ENCODE assay signal across 1 cellular context in the genomic region with DNA sequence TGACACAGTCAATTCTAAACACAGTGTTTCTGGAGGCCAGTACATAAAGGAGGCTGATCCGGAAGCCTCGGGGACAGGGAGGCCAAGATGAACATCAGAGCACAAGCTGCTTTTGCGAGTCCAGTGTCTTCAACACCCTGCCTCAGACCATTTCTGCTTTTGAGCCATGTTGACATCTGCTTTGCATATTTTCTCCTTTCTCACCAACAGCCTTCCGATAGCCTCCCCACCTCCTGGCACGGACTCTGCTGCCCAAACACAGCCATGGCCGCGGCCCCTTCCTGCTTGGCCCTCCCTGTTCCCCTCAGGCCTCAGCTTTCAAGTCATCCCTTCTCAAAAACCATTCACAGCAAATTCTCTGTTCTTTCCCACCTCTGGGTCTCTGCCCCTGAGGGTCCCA.
TF ChIP-seq lines count a peak whose summit lies in the region.

No MANE protein-coding gene starts in this region.

TF ChIP-seq in IMR-90, 13 proteins besides CTCF, POLR2A, EP300 and RAD21:
- TF ChIP-seq, protein P1, sequence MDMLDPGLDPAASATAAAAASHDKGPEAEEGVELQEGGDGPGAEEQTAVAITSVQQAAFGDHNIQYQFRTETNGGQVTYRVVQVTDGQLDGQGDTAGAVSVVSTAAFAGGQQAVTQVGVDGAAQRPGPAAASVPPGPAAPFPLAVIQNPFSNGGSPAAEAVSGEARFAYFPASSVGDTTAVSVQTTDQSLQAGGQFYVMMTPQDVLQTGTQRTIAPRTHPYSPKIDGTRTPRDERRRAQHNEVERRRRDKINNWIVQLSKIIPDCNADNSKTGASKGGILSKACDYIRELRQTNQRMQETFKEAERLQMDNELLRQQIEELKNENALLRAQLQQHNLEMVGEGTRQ (IDR thresholded peaks at IDR 0.05; ENCODE audit: low read depth, low read length) = no peak
- TF ChIP-seq SMC3 (IDR thresholded peaks at IDR 0.05; ENCODE audit: low read depth, low read length) (no peak), MXI1 (IDR thresholded peaks at IDR 0.05; ENCODE audit: borderline replicate concordance, low read depth, low read length) (no peak), MAFK (IDR thresholded peaks at IDR 0.05; ENCODE audit: low read depth, low read length) (no peak), BHLHE40 (IDR thresholded peaks at IDR 0.05; ENCODE audit: low read depth, low read length) (no peak), NFE2L2 (IDR thresholded peaks at IDR 0.05; ENCODE audit: low read depth, low read length) (no peak), FOS (IDR thresholded peaks at IDR 0.05; ENCODE audit: low read depth, low read length) (no peak), CEBPB (IDR thresholded peaks at IDR 0.05; ENCODE audit: low read depth, low read length) (no peak), CHD1 (IDR thresholded peaks at IDR 0.05; ENCODE audit: low read depth, low read length) (no peak), MAZ (IDR thresholded peaks at IDR 0.05; ENCODE audit: borderline replicate concordance, low read depth, low read length) (no peak), RFX5 (IDR thresholded peaks at IDR 0.05; ENCODE audit: low read depth, low read length) (no peak), RCOR1 (IDR thresholded peaks at IDR 0.05; ENCODE audit: insufficient replicate concordance, low read length) (no peak)
- TF ChIP-seq, protein P2, sequence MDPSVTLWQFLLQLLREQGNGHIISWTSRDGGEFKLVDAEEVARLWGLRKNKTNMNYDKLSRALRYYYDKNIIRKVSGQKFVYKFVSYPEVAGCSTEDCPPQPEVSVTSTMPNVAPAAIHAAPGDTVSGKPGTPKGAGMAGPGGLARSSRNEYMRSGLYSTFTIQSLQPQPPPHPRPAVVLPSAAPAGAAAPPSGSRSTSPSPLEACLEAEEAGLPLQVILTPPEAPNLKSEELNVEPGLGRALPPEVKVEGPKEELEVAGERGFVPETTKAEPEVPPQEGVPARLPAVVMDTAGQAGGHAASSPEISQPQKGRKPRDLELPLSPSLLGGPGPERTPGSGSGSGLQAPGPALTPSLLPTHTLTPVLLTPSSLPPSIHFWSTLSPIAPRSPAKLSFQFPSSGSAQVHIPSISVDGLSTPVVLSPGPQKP (IDR thresholded peaks at IDR 0.05; ENCODE audit: borderline replicate concordance, low read depth, low read length) = no peak
